In genomic region chr1:150551049-150551783, GRCh38 we compare ENCODE assay signal across 1 cellular context.
TF ChIP-seq lines count a peak whose summit lies in the region.

No MANE protein-coding gene starts in this region.

TF ChIP-seq in H1, 55 proteins besides CTCF, POLR2A, EP300 and RAD21:
- TF ChIP-seq CHD1 (IDR thresholded peaks at IDR 0.05; ENCODE audit: low read depth, low read length) (no peak), JUN (IDR thresholded peaks at IDR 0.05; ENCODE audit: low read depth, low read length) (no peak), EZH2 (IDR thresholded peaks at IDR 0.05; ENCODE audit: low read depth, low read length, severe bottlenecking) (no peak), GABPA (IDR thresholded peaks at IDR 0.05; ENCODE audit: borderline replicate concordance, insufficient read depth, low read length) (no peak)
